17 cellular contexts compared by ENCODE assay signal in the genomic region with DNA sequence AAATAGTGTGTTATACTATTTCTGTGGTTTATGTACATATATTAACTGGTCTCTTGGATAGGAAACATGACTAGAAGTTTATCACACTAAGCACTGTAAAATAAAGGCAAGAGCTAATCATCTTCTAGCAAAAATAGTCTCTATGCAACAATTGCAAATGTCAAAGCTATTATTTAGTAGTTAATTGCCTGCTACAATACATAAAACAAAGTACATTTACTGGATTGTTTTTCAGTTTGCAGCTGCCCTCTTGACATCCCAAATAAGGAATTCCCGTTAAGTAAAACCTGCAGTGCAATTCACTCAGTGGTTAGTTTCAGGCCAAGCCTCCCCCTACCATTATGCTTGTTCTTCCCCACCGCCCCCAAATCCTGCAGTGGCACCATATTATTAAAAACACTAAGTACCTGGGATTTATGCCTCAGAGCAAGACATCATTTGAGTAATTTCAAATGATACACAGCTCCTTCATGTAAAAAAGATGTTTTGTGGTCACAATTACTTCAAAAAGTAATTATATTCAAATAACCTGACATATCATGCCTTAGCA. TPM values are rescaled to one million over a fixed set of nuclear protein-coding genes. Genes with fewer than 3 reads are reported as not detected.
DNase-seq lines count a peak whose midpoint lies in the region; ATAC-seq and TF ChIP-seq lines count a peak whose summit lies in the region.
"Had no signal": no experiment of that assay in that cellular context is flagged by ENCODE, and none has a peak within 500 bp of the region (broad histone marks: within the 10 kb centered on the region; RNA-seq: fewer than 3 reads in every experiment).

No MANE protein-coding gene starts in this region.

- H3K9me3 ChIP-seq in SK-N-SH (no peaks in the 10 kb centered on the region), HEK293 (ENCODE audit: control insufficient read depth, insufficient read depth, low read depth, low read length) (no peaks in the 10 kb centered on the region), PC-3 (ENCODE audit: low read length) (no peaks in the 10 kb centered on the region), thyroid gland (no peaks in the 10 kb centered on the region)

- POLR2A ChIA-PET in SK-N-SH (lab: Yijun Ruan, JAX) (no interaction called here), HEK293 (lab: Yijun Ruan, JAX) (interaction anchor here (1.1 to 2.1 kb wide), 2 partner anchors 9 to 48 kb away, joined by 3 to 7 read pairs; a partner anchor contains a TSS), PC-3 (lab: Charles Lee; ENCODE audit: unreplicated experiment) (no interaction called here)

- H3K9ac ChIP-seq in SK-N-SH: peak overlapping the region; percentile 72; the same call in 1 of the 2 replicates
- no peak overlapping the region for H3K9ac ChIP-seq in PC-3 (ENCODE audit: low read length)
- H3K9ac ChIP-seq: parathyroid adenoma had no signal

- no peak for ATAC-seq in SK-N-SH treated with all-trans-retinoic acid at 6 μM for 48 hours
- no peak for ATAC-seq in PC-3

- 74% methylated on average over 2 of the region's 2 CpGs for WGBS in SK-N-SH (ENCODE audit: low lambda C conversion rate)
- WGBS in thyroid gland, 2 donors: 97 to 99% methylated on average over 2 of the region's 2 CpGs

- H3K4me3 ChIP-seq in SK-N-SH (ENCODE audit: low read depth in 2 of 2, low read length in 1 of 2): no peak overlapping the region
- no peak overlapping the region for H3K4me3 ChIP-seq in HEK293 (ENCODE audit: low read depth, low read length)
- peak overlapping the region; percentile 77; the same call in 1 of the 2 replicates for H3K4me3 ChIP-seq in PC-3 (ENCODE audit: low read length)
- H3K4me3 ChIP-seq in thyroid gland (replicated peaks in 1 of 3): no peak overlapping the region

- peaks cover 3% of the 10 kb centered on the region for H3K9me3 Mint-ChIP-seq in glutamatergic neuron (ENCODE audit: unreplicated experiment)
- H3K9me3 Mint-ChIP-seq: stimulated activated naive CD8-positive, alpha-beta T cell treated with anti-CD3 and anti-CD28 coated beads, Interleukin-15, Interleukin-2, amounts not matched to agents 100 ng/mL and 50 ng/mL, for 24 hours had no signal

- intact Hi-C loops in PC-3 (cut with micrococcal nuclease) (loop anchor here (5.0 kb wide), 2 partner anchors 41 to 141 kb away; no protein-coding TSS in a partner anchor), thyroid gland (cut with DNase I) (loop anchor here (10.0 kb wide), 1 partner anchor 49 kb away; a partner anchor contains a TSS)

- H2AFZ ChIP-seq in SK-N-SH (ENCODE audit: low read depth) (no peak overlapping the region), PC-3 (ENCODE audit: low read length) (no peak overlapping the region)
- H2AFZ ChIP-seq: parathyroid adenoma had no signal

- H3K27ac ChIP-seq in SK-N-SH (ENCODE audit: low read depth in 2 of 2, low read length in 1 of 2) (peak overlapping the region; percentile 82 to 83; a peak in 3 of 4 replicates), HEK293 (ENCODE audit: extremely low read depth, low read depth, low read length) (no peak overlapping the region), PC-3 (ENCODE audit: low read length) (no peak overlapping the region), thyroid gland (peak overlapping the region in 1 of 3 donors; percentile 74)

- H3F3A ChIP-seq in SK-N-SH (replicated peaks; ENCODE audit: insufficient read depth): peaks cover 22% of the 10 kb centered on the region
- no peaks in the 10 kb centered on the region for H3F3A ChIP-seq in PC-3 (ENCODE audit: low read length, unreplicated experiment)

- H3K4me2 ChIP-seq in SK-N-SH: no peak overlapping the region
- peak overlapping the region; percentile 86 for H3K4me2 ChIP-seq in PC-3 (ENCODE audit: low read length)

- no peaks in the 10 kb centered on the region for H3K27me3 ChIP-seq in SK-N-SH (ENCODE audit: insufficient read depth)
- no peaks in the 10 kb centered on the region for H3K27me3 ChIP-seq in PC-3 (ENCODE audit: low read length)
- no peaks in the 10 kb centered on the region for H3K27me3 ChIP-seq in thyroid gland

- CTCF ChIA-PET in SK-N-SH (lab: Yijun Ruan, JAX): interaction anchor here (0.7 to 3.8 kb wide), 7 partner anchors 21 to 462 kb away, joined by 3 to 17 read pairs (median 4); no protein-coding TSS in a partner anchor
- CTCF ChIA-PET in HEK293 (lab: Yijun Ruan, JAX): interaction anchor here (0.7 kb wide), 1 partner anchor 55 kb away, joined by 4 read pairs; no protein-coding TSS in a partner anchor
- CTCF ChIA-PET in PC-3 (lab: Charles Lee): no interaction called here

- H4K20me1 ChIP-seq in SK-N-SH (ENCODE audit: insufficient read depth) (peaks cover 7% of the 10 kb centered on the region), PC-3 (ENCODE audit: low read length) (peaks cover 28% of the 10 kb centered on the region)

- BruUV-seq in PC-3 (replicated peaks; lab: Mats Ljungman, UMichigan): no TSS peak

- no peak overlapping the region for H3K27ac Mint-ChIP-seq in glutamatergic neuron (ENCODE audit: unreplicated experiment)

- TF ChIP-seq POLR2A in thyroid gland (IDR thresholded peaks at IDR 0.05): no peak

- no peak for TF ChIP-seq RAD21 in SK-N-SH (IDR thresholded peaks at IDR 0.05; ENCODE audit: low read length)

- H3K79me2 ChIP-seq in SK-N-SH (ENCODE audit: insufficient read depth): peaks cover 60% of the 10 kb centered on the region
- H3K79me2 ChIP-seq in PC-3 (ENCODE audit: low read length): peaks cover 82% of the 10 kb centered on the region

- H3K36me3 Mint-ChIP-seq in glutamatergic neuron (ENCODE audit: unreplicated experiment): peaks cover 5% of the 10 kb centered on the region

- peaks cover 56 to 73% of the 10 kb centered on the region in 2 experiments for H3K36me3 ChIP-seq in SK-N-SH (replicated peaks in 1 of 2; ENCODE audit: control insufficient read depth in 1 of 2, insufficient read depth in 2 of 2, low read length in 1 of 2)
- H3K36me3 ChIP-seq in HEK293 (ENCODE audit: control insufficient read depth in 2 of 2, insufficient read depth in 1 of 2, low read length in 2 of 2): peaks cover 16 to 75% of the 10 kb centered on the region in 2 experiments; a peak in 2 of 3 replicates
- peaks cover 64% of the 10 kb centered on the region for H3K36me3 ChIP-seq in PC-3 (ENCODE audit: low read depth, low read length)
- peaks cover 28 to 43% of the 10 kb centered on the region in 2 donors for H3K36me3 ChIP-seq in thyroid gland

- peaks cover 16% of the 10 kb centered on the region for H3K4me1 Mint-ChIP-seq in glutamatergic neuron (ENCODE audit: low read depth, unreplicated experiment)

- H3K4me1 ChIP-seq in SK-N-SH (ENCODE audit: control insufficient read depth in 1 of 2, insufficient read depth in 2 of 2, low read depth in 1 of 2, low read length in 1 of 2) (peaks cover 20 to 34% of the 10 kb centered on the region in 2 experiments; a peak in 3 of 4 replicates), HEK293 (ENCODE audit: control insufficient read depth, insufficient read depth, low read length) (peaks cover 7% of the 10 kb centered on the region; the same call in 1 of the 2 replicates), PC-3 (ENCODE audit: insufficient read depth, low read length) (peaks cover 40% of the 10 kb centered on the region), thyroid gland (peaks cover 23 to 26% of the 10 kb centered on the region in 2 donors)

- DNase-seq in SK-N-SH (no peak), PC-3 (no peak), glutamatergic neuron (no peak), GM13976 (ENCODE audit: low spot score) (no peak), thyroid gland (no peak), G401 (ENCODE audit: low spot score) (no peak)
- DNase-seq: Calu3, midbrain, NCI-H1048, NCI-H82, SHP77 treated with DMSO at 0.1 percent for 48 hours had no signal

- no peak for TF ChIP-seq EP300 in SK-N-SH (IDR thresholded peaks at IDR 0.05; ENCODE audit: borderline replicate concordance in 1 of 2, low read depth in 1 of 2, low read length in 1 of 2)

- peak overlapping the region; percentile 8 for H3K4me3 Mint-ChIP-seq in glutamatergic neuron (ENCODE audit: unreplicated experiment)

- TF ChIP-seq CTCF in SK-N-SH (IDR thresholded peaks at IDR 0.05) (no peak), HEK293 (tag by site-specific recombination; IDR thresholded peaks at IDR 0.05) (no peak), PC-3 (conservative IDR thresholded peaks at IDR 0.05; ENCODE audit: low read depth, low read length) (no peak), glutamatergic neuron (IDR thresholded peaks at IDR 0.05; ENCODE audit: partially characterized antibody, unreplicated experiment) (no peak), GM13976 (IDR thresholded peaks at IDR 0.05; ENCODE audit: borderline replicate concordance, control extremely low read depth, extremely low read depth, insufficient read depth, missing control alignments) (no peak), thyroid gland (IDR thresholded peaks at IDR 0.05) (no peak)

- in situ Hi-C loops in GM13976 (cut with MboI; ENCODE audit: low sequenced_read_pairs, unreplicated experiment): no loop called here
- in situ Hi-C loops in G401 (cut with HindIII; ENCODE audit: low sequenced_read_pairs): no loop called here

- H3K9me2 ChIP-seq in SK-N-SH (no peaks in the 10 kb centered on the region), PC-3 (replicated peaks; ENCODE audit: low read length) (no peaks in the 10 kb centered on the region)

- no peaks in the 10 kb centered on the region for H3K27me3 Mint-ChIP-seq in glutamatergic neuron (ENCODE audit: unreplicated experiment)
- H3K27me3 Mint-ChIP-seq: stimulated activated naive CD8-positive, alpha-beta T cell treated with anti-CD3 and anti-CD28 coated beads, Interleukin-15, Interleukin-2, amounts not matched to agents 100 ng/mL and 50 ng/mL, for 24 hours had no signal

RNA-seq across cellular contexts. Expression of a gene that starts 1.6 kb away (rescaled TPM):
- 48.0 and 60.8 TPM in 2 replicates for polyA plus RNA-seq in SK-N-SH (2012; rRNA removed)
- polyA plus RNA-seq in SK-N-SH (2012; cell fraction: cytosol; rRNA removed): 80.3 and 119 TPM in 2 replicates
- polyA plus RNA-seq in SK-N-SH (2012; cell fraction: nucleus; rRNA removed): 15.0 and 17.5 TPM in 2 replicates
- total RNA-seq in PC-3 (2014; rRNA removed) (47.1 and 58.5 TPM in 2 replicates), glutamatergic neuron (ENCODE audit: unreplicated experiment) (53.5 TPM), thyroid gland (10 to 100 TPM; 13.3 to 57.8 (median 32.4) TPM)
- total RNA-seq in G401 (2014; rRNA removed; shearing (Covaris generic)): 35.4 and 51.3 TPM in 2 replicates

RNA-seq across cellular contexts. Expression of a gene that starts 8.9 kb away (rescaled TPM):
- polyA plus RNA-seq in SK-N-SH (2012; rRNA removed): 20.9 and 27.4 TPM in 2 replicates
- 38.1 and 58.8 TPM in 2 replicates for polyA plus RNA-seq in SK-N-SH (2012; cell fraction: cytosol; rRNA removed)
- 6.0 and 10.8 TPM in 2 replicates for polyA plus RNA-seq in SK-N-SH (2012; cell fraction: nucleus; rRNA removed)
- total RNA-seq in PC-3 (2014; rRNA removed) (118 and 181 TPM in 2 replicates), glutamatergic neuron (ENCODE audit: unreplicated experiment) (65.5 TPM), thyroid gland (100 to 1,000 TPM in 1 of 4 donors, 10 to 100 TPM in 3; 74.4 to 112 (median 85.6) TPM)
- total RNA-seq in G401 (2014; rRNA removed; shearing (Covaris generic)): 49.6 and 76.2 TPM in 2 replicates

RNA-seq across cellular contexts. Expression of a gene that starts 14.5 kb away (rescaled TPM):
- 0.02 TPM in 1 of 2 replicates, not detected in the other for polyA plus RNA-seq in SK-N-SH (2012; rRNA removed)
- polyA plus RNA-seq in SK-N-SH (2012; cell fraction: cytosol; rRNA removed): not detected in 2 replicates
- polyA plus RNA-seq in SK-N-SH (2012; cell fraction: nucleus; rRNA removed): 0.01 TPM in 1 of 2 replicates, not detected in the other
- total RNA-seq in PC-3 (2014; rRNA removed): not detected in 2 replicates
- total RNA-seq in glutamatergic neuron (ENCODE audit: unreplicated experiment): not detected
- total RNA-seq in thyroid gland: under 1 TPM in 2 of 4 donors, not detected in 2; 0.11 to 0.46 TPM
- total RNA-seq in G401 (2014; rRNA removed; shearing (Covaris generic)): not detected in 2 replicates
- total RNA-seq: Calu3, glomerular endothelial cell had no signal
- polyA plus RNA-seq: smooth muscle cell had no signal

RNA-seq across cellular contexts. Expression of a gene that starts 26.6 kb away (rescaled TPM):
- polyA plus RNA-seq in SK-N-SH (2012; rRNA removed): 0.03 and 0.05 TPM in 2 replicates
- polyA plus RNA-seq in SK-N-SH (2012; cell fraction: cytosol; rRNA removed): 0.03 and 0.09 TPM in 2 replicates
- polyA plus RNA-seq in SK-N-SH (2012; cell fraction: nucleus; rRNA removed): not detected in 2 replicates
- total RNA-seq in PC-3 (2014; rRNA removed): 191 and 225 TPM in 2 replicates
- total RNA-seq in glutamatergic neuron (ENCODE audit: unreplicated experiment): 13.1 TPM
- total RNA-seq in thyroid gland: 100 to 1,000 TPM; 152 to 256 (median 212) TPM
- total RNA-seq in G401 (2014; rRNA removed; shearing (Covaris generic)): not detected in 2 replicates

RNA-seq across cellular contexts. Expression of a gene that starts 52.6 kb away (rescaled TPM):
- polyA plus RNA-seq in SK-N-SH (2012; rRNA removed): 90.0 and 94.8 TPM in 2 replicates
- 73.2 and 84.8 TPM in 2 replicates for polyA plus RNA-seq in SK-N-SH (2012; cell fraction: cytosol; rRNA removed)
- 233 and 267 TPM in 2 replicates for polyA plus RNA-seq in SK-N-SH (2012; cell fraction: nucleus; rRNA removed)
- total RNA-seq in PC-3 (2014; rRNA removed) (131 and 144 TPM in 2 replicates), glutamatergic neuron (ENCODE audit: unreplicated experiment) (112 TPM), thyroid gland (100 to 1,000 TPM in 3 of 4 donors, 10 to 100 TPM in 1; 96.6 to 129 (median 113) TPM)
- 58.0 and 58.9 TPM in 2 replicates for total RNA-seq in G401 (2014; rRNA removed; shearing (Covaris generic))

Comparison
In these comparisons a context has a peak if more than half of its experiments do, and no peak if none do; other contexts are left out.
1. H3K27ac ChIP-seq: peak in SK-N-SH (2 of 2); none in HEK293 (single experiment) and PC-3 (single experiment).